In genomic region chr14:42407153-42407552, GRCh38 we compare ENCODE assay signal across 24 cellular contexts.
DNase-seq lines count a peak whose midpoint lies in the region; ATAC-seq and TF ChIP-seq lines count a peak whose summit lies in the region.
"Had no signal": no experiment of that assay in that cellular context is flagged by ENCODE, and none has a peak within 500 bp of the region (broad histone marks: within the 10 kb centered on the region; RNA-seq: fewer than 3 reads in every experiment).

No MANE protein-coding gene starts in this region.

- TF ChIP-seq CTCF in SU-DHL-6 (IDR thresholded peaks at IDR 0.05; ENCODE audit: insufficient read depth, low read length, poor library complexity, severe bottlenecking): no peak
- no peak for TF ChIP-seq CTCF in lower leg skin (IDR thresholded peaks at IDR 0.05)
- no peak for TF ChIP-seq CTCF in GM13977 (IDR thresholded peaks at IDR 0.05; ENCODE audit: extremely low read depth, insufficient read depth, missing control alignments)

- H4K20me1 ChIP-seq in SU-DHL-6 (ENCODE audit: low read depth, low read length): no peaks in the 10 kb centered on the region
- H4K20me1 ChIP-seq: BLaER1 had no signal

- no peak overlapping the region for H3K27ac ChIP-seq in SU-DHL-6 (ENCODE audit: low read depth, low read length)
- H3K27ac ChIP-seq: BLaER1, colonic mucosa, esophagus muscularis mucosa, hepatocyte had no signal

- 83 to 89% methylated on average over 1 of the region's 1 CpG for WGBS in lower leg skin, 2 donors

- H3F3A ChIP-seq in SU-DHL-6 (ENCODE audit: insufficient read depth): no peaks in the 10 kb centered on the region

- DNase-seq in NCI-H446 (lab: John Stamatoyannopoulos, UW) (no peak), lower leg skin (ENCODE audit: low spot score in 2 of 2) (no peak), GM13977 (ENCODE audit: low spot score) (no peak)
- DNase-seq: ACHN; colonic mucosa; effector memory CD8-positive, alpha-beta T cell; foreskin melanocyte; GDM1; HCEC 1CT; left colon; NCI-H1436; PC-3; Right ventricle myocardium superior; SW 1271; T1000 had no signal

- TF ChIP-seq POLR2A in lower leg skin (IDR thresholded peaks at IDR 0.05): no peak

- ATAC-seq in GM18858 (IDR thresholded peaks at IDR 0.05; ENCODE audit: unreplicated experiment) (peak; percentile 55), GM21528 (IDR thresholded peaks at IDR 0.05; ENCODE audit: low FRiP score, unreplicated experiment) (peak; percentile 84), HG03045 (IDR thresholded peaks at IDR 0.05; ENCODE audit: unreplicated experiment) (peak; percentile 44)
- ATAC-seq: effector memory CD8-positive, alpha-beta T cell; K562; left colon; PC-3; WTC11 had no signal

- H2AFZ ChIP-seq in SU-DHL-6 (ENCODE audit: low read depth, low read length, severe bottlenecking): peak overlapping the region; percentile 43
- H2AFZ ChIP-seq: hepatocyte had no signal

- no peak overlapping the region for H3K9ac ChIP-seq in SU-DHL-6 (ENCODE audit: low read length)
- H3K9ac ChIP-seq: BLaER1 had no signal

- no peaks in the 10 kb centered on the region for H3K79me2 ChIP-seq in SU-DHL-6 (ENCODE audit: insufficient read depth, low read length)
- H3K79me2 ChIP-seq: hepatocyte had no signal

- H3K36me3 ChIP-seq in SU-DHL-6 (ENCODE audit: low read length): peaks cover 2% of the 10 kb centered on the region; the same call in 1 of the 2 replicates
- H3K36me3 ChIP-seq: BLaER1, colonic mucosa, esophagus muscularis mucosa had no signal

- H3K4me3 ChIP-seq in SU-DHL-6 (ENCODE audit: insufficient read depth, low read length, poor library complexity, severe bottlenecking) (no peak overlapping the region), lower leg skin (ENCODE audit: low read depth, poor library complexity, severe bottlenecking) (no peak overlapping the region)
- H3K4me3 ChIP-seq: BLaER1, colonic mucosa, esophagus muscularis mucosa, hepatocyte, K562 had no signal

- no peaks in the 10 kb centered on the region for H3K27me3 ChIP-seq in SU-DHL-6 (ENCODE audit: low read length)
- H3K27me3 ChIP-seq: BLaER1, colonic mucosa, esophagus muscularis mucosa, hepatocyte had no signal

- intact Hi-C loops in lower leg skin (cut with DNase I; ENCODE audit: low total_unique reads): no loop called here

- H3K9me3 ChIP-seq in SU-DHL-6 (ENCODE audit: insufficient read depth, low read length): no peaks in the 10 kb centered on the region
- H3K9me3 ChIP-seq: BLaER1, colonic mucosa, esophagus muscularis mucosa had no signal

- H3K4me2 ChIP-seq in SU-DHL-6 (ENCODE audit: low read depth, low read length, poor library complexity, severe bottlenecking): peak overlapping the region; percentile 4
- H3K4me2 ChIP-seq: BLaER1, hepatocyte had no signal

- in situ Hi-C loops in GM13977 (cut with MboI; ENCODE audit: low pct_unique_long_range_greater_than_20kb, low sequenced_read_pairs, unreplicated experiment): no loop called here

- H3K9me2 ChIP-seq in SU-DHL-6 (replicated peaks; ENCODE audit: insufficient read depth, low read length): no peaks in the 10 kb centered on the region
